Comparison of ENCODE assay signal across 1 cellular context in the genomic region with DNA sequence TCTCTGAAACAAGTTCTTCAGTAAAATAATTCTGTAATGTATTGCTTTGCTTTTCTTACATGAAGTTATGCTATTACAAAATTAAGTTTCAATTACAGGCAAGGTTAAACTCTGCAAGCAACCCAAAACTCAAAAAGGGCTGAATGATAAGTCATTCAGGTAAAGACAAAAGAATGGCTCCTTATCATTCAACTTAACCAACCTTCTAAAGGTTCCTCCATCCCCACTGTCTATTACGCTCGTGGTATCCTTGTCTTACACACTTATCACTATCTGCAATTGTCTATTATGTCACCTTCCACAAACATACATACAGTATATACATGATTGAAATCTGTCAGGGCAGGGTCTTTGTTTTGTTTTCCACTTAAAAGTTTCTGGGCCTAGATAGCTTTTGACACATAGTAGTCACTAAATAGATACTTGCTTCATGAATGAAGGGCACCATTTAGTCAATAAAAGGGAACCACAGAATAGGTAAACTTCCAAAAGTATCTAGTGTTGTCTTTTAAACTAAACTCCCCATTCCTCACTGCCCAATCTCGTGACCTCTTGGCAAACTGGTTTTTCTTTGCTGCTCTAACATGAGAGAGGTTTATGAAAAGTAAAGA.
TF ChIP-seq lines count a peak whose summit lies in the region.

No MANE protein-coding gene starts in this region.

TF ChIP-seq in endothelial cell of umbilical vein, 7 proteins besides CTCF, POLR2A, EP300 and RAD21:
- no peak for TF ChIP-seq JUN (IDR thresholded peaks at IDR 0.05; ENCODE audit: borderline replicate concordance, insufficient read depth, insufficient read length, low read depth)
- TF ChIP-seq MYC (IDR thresholded peaks at IDR 0.05; ENCODE audit: low read depth, low read length), result no peak
- no peak for TF ChIP-seq POLR2AphosphoS5 (IDR thresholded peaks at IDR 0.05; ENCODE audit: insufficient read depth, low read depth, low read length)
- no peak for TF ChIP-seq FOS (IDR thresholded peaks at IDR 0.05; ENCODE audit: borderline replicate concordance, insufficient read depth, low read length)
- TF ChIP-seq EZH2 (IDR thresholded peaks at IDR 0.05; ENCODE audit: borderline replicate concordance, low read depth, low read length, severe bottlenecking), result no peak
- TF ChIP-seq, protein P1, sequence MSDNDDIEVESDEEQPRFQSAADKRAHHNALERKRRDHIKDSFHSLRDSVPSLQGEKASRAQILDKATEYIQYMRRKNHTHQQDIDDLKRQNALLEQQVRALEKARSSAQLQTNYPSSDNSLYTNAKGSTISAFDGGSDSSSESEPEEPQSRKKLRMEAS (IDR thresholded peaks at IDR 0.05; ENCODE audit: insufficient read depth, insufficient read length), result no peak
